Comparison of ENCODE assay signal across 18 cellular contexts in genomic region chr5:136891601-136892000, GRCh38.
A peak's percentile ranks its signal among the peaks of the same experiment; 100 is the strongest.
DNase-seq lines count a peak whose midpoint lies in the region; ATAC-seq lines count a peak whose summit lies in the region.
"Had no signal": no experiment of that assay in that cellular context is flagged by ENCODE, and none has a peak within 500 bp of the region (broad histone marks: within the 10 kb centered on the region; RNA-seq: fewer than 3 reads in every experiment).

No MANE protein-coding gene starts in this region.

- DNase-seq in astrocyte of the hippocampus (ENCODE audit: low read depth, low spot score) (peak; percentile 5), NCI-H524 (lab: John Stamatoyannopoulos, UW) (no peak), NCI-H2029 treated with DMSO at 0.1 percent for 48 hours (lab: John Stamatoyannopoulos, UW) (no peak), HK-2 (ENCODE audit: unreplicated experiment) (no peak)
- DNase-seq: ACHN, AML-193, NCI-H187 treated with DMSO at 0.1 percent for 48 hours, NCI-H510A, PC-3, RPMI8226, SHP77 treated with DMSO at 0.1 percent for 48 hours, T-helper 1 cell had no signal

- H3K9ac ChIP-seq in HUES64 (ENCODE audit: low read depth, low read length) (peak overlapping the region; percentile 37; the same call in 1 of the 2 replicates), iPS-20b (ENCODE audit: low read depth, low read length) (peak overlapping the region; percentile 46; the same call in 1 of the 2 replicates)
- H3K9ac ChIP-seq: KMS-11 had no signal

- H3K4me1 ChIP-seq in HUES64 (ENCODE audit: insufficient read depth, low read length) (peaks cover 16% of the 10 kb centered on the region), iPS-20b (ENCODE audit: insufficient read depth, low read length) (peaks cover 14% of the 10 kb centered on the region)

- H3K9me3 ChIP-seq in HUES64 (ENCODE audit: insufficient read depth, low read depth, low read length): no peaks in the 10 kb centered on the region
- H3K9me3 ChIP-seq in iPS-20b (ENCODE audit: insufficient read depth, low read depth, low read length): no peaks in the 10 kb centered on the region

- H3K27me3 ChIP-seq in HUES64 (ENCODE audit: insufficient read depth, low read length) (no peaks in the 10 kb centered on the region), iPS-20b (ENCODE audit: insufficient read depth, low read length) (no peaks in the 10 kb centered on the region)

- H3K4me3 ChIP-seq in HUES64 (ENCODE audit: low read length): peak overlapping the region; percentile 17
- peak overlapping the region; percentile 42; the same call in 1 of the 2 replicates for H3K4me3 ChIP-seq in iPS-20b (ENCODE audit: low read length)

- H3K36me3 ChIP-seq in HUES64 (ENCODE audit: insufficient read depth, low read length) (no peaks in the 10 kb centered on the region), iPS-20b (ENCODE audit: insufficient read depth, low read depth, low read length) (no peaks in the 10 kb centered on the region)

- no peak for ATAC-seq in GM21825 (IDR thresholded peaks at IDR 0.05; ENCODE audit: unreplicated experiment)
- ATAC-seq: PC-3, SK-N-SH treated with all-trans-retinoic acid at 6 μM for 48 hours had no signal

- H3K27ac ChIP-seq in HUES64 (ENCODE audit: low read depth, low read length) (peak overlapping the region; percentile 76), iPS-20b (ENCODE audit: low read length) (no peak overlapping the region)
- H3K27ac ChIP-seq: C4-2B, KMS-11 had no signal

- 29% methylated on average over 4 of the region's 5 CpGs for WGBS in HUES64
